ENCODE assay signal across 26 cellular contexts in the genomic region with DNA sequence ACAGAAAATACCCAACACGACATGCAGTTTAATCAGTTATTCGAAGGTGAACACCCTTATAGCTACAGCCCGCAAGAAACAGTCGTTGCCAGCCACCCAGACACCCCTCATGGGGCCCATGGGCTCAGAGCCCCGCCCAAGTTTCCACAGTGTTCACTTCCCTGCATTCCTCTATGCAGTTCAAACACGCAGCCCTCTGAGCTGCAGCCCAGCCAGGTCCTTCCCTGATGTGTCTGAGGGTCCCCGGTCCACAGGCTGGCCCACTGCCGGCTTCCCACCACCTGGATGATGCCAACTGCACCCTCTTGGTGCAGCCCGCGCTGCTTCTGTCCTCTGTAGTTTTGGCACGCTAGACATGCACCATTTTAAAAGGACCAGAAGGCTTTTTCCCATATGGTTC.
"Had no signal": no experiment of that assay in that cellular context is flagged by ENCODE, and none has a peak within 500 bp of the region (broad histone marks: within the 10 kb centered on the region; RNA-seq: fewer than 3 reads in every experiment).

No MANE protein-coding gene starts in this region.

- H3K4me1 ChIP-seq: Peyer's patch, SJCRH30 had no signal

- H3K9ac ChIP-seq: SK-N-SH had no signal

- H3K36me3 ChIP-seq: brain microvascular endothelial cell, cardiac muscle cell, Peyer's patch, SJCRH30 had no signal

- H3K4me2 ChIP-seq: SK-N-SH had no signal

- H3K4me3 Mint-ChIP-seq: activated CD4-positive, alpha-beta T cell treated with anti-CD3 and anti-CD28 coated beads for 36 hours; activated CD8-positive, alpha-beta T cell treated with anti-CD3 and anti-CD28 coated beads for 36 hours; activated naive CD4-positive, alpha-beta T cell treated with anti-CD3 and anti-CD28 coated beads, Interleukin-2, amount 10 ng/mL, durations not matched to agents 7 days and 5 days; activated naive CD8-positive, alpha-beta T cell treated with anti-CD3 and anti-CD28 coated beads for 36 hours; activated T-helper 1 cell treated with anti-CD3 and anti-CD28 coated beads, Interleukin-12 subunit alpha, Interleukin-12 subunit beta, Interleukin-2, Interleukin-4 antibody, amounts not matched to agents 30 ng/mL and 10 ng/mL and 1 ng/mL, durations not matched to agents 14 hours and 24 hours and 36 hours had no signal

- H3K36me3 Mint-ChIP-seq: activated naive CD4-positive, alpha-beta T cell treated with anti-CD3 and anti-CD28 coated beads, Interleukin-2, amount 10 ng/mL, durations not matched to agents 7 days and 5 days had no signal

- H3K27ac ChIP-seq: brain microvascular endothelial cell, cardiac muscle cell, Peyer's patch, SJCRH30 had no signal

- H3K4me3 ChIP-seq: cardiac muscle cell, K562, Peyer's patch, SJCRH30 had no signal

- H3K9me3 ChIP-seq: Peyer's patch, SJCRH30, SK-N-SH had no signal

- H3K9me2 ChIP-seq: SK-N-SH had no signal

- H3K9me3 Mint-ChIP-seq: activated CD8-positive, alpha-beta T cell treated with anti-CD3 and anti-CD28 coated beads for 36 hours; activated naive CD4-positive, alpha-beta T cell treated with anti-CD3 and anti-CD28 coated beads, Interleukin-2, amount 10 ng/mL, durations not matched to agents 7 days and 5 days; activated T-helper 1 cell treated with anti-CD3 and anti-CD28 coated beads, Interleukin-12 subunit alpha, Interleukin-12 subunit beta, Interleukin-2, Interleukin-4 antibody, amounts not matched to agents 30 ng/mL and 10 ng/mL and 1 ng/mL, durations not matched to agents 14 hours and 24 hours and 36 hours had no signal

- H3K27me3 ChIP-seq: brain microvascular endothelial cell, cardiac muscle cell, Peyer's patch, SJCRH30 had no signal

- DNase-seq: activated CD4-positive, alpha-beta T cell treated with anti-CD3 and anti-CD28 coated beads for 36 hours; activated CD4-positive, alpha-beta T cell treated with anti-CD3 and anti-CD28 coated beads, Interleukin-2, amount 50 U/mL, for 1 hour; activated CD8-positive, alpha-beta memory T cell treated with anti-CD3 and anti-CD28 coated beads, Interleukin-2, amount 50 U/mL, for 48 hours; activated CD8-positive, alpha-beta T cell treated with anti-CD3 and anti-CD28 coated beads for 36 hours; activated gamma-delta T cell; activated naive CD4-positive, alpha-beta T cell treated with anti-CD3 and anti-CD28 coated beads, Interleukin-2, amount 10 ng/mL, durations not matched to agents 7 days and 5 days; activated naive CD8-positive, alpha-beta T cell treated with anti-CD3 and anti-CD28 coated beads for 36 hours; activated T-cell treated with anti-CD3 and anti-CD28 coated beads, Interleukin-2, amount 50 U/mL, for 1 hour; brain microvascular endothelial cell; cerebellar nuclear complex; Karpas-422; MM.1S; NCI-H1105 treated with DMSO at 0.1 percent for 48 hours; NCI-H1436 treated with DMSO at 0.1 percent for 48 hours; NCI-H187; NCI-H2081; NCI-H510A treated with DMSO at 0.1 percent for 48 hours; NCI-H69; NK-92 treated with Interleukin-12 subunit alpha and Interleukin-12 subunit beta, amount 100 ng/mL, for 24 hours; Right ventricle myocardium superior; SJCRH30; SK-N-SH had no signal

- H3K27ac Mint-ChIP-seq: activated CD4-positive, alpha-beta T cell treated with anti-CD3 and anti-CD28 coated beads for 36 hours; activated CD8-positive, alpha-beta T cell treated with anti-CD3 and anti-CD28 coated beads for 36 hours; activated naive CD8-positive, alpha-beta T cell treated with anti-CD3 and anti-CD28 coated beads for 36 hours; activated T-helper 1 cell treated with anti-CD3 and anti-CD28 coated beads, Interleukin-12 subunit alpha, Interleukin-12 subunit beta, Interleukin-2, Interleukin-4 antibody, amounts not matched to agents 30 ng/mL and 10 ng/mL and 1 ng/mL, durations not matched to agents 14 hours and 24 hours and 36 hours had no signal

- H3K27me3 Mint-ChIP-seq: activated CD8-positive, alpha-beta T cell treated with anti-CD3 and anti-CD28 coated beads for 36 hours; activated naive CD8-positive, alpha-beta T cell treated with anti-CD3 and anti-CD28 coated beads for 36 hours had no signal

- ATAC-seq: activated CD4-positive, alpha-beta T cell treated with anti-CD3 and anti-CD28 coated beads for 36 hours; activated CD8-positive, alpha-beta T cell treated with anti-CD3 and anti-CD28 coated beads for 36 hours; K562 had no signal
